24 cellular contexts compared by ENCODE assay signal in the genomic region with DNA sequence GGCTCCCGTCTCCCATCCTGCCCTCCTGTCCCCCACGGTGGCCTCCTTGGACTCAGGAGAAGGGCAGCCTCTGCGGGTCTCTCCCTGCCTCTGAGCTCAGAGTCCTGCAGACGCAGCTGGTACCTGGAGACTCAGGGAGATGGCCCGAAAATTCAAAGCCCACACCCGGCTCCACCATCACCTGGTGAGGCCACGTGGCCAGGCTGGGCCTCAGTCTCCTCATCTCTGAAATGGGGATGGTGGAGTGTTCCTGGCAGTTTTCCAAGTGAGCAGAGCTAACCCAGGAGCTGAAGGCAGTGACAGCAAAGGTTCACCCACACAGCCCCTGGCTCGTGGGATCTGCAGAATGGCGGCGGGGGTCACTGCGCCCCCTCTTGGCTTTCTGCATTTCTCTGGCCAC.
"Had no signal": no experiment of that assay in that cellular context is flagged by ENCODE, and none has a peak within 500 bp of the region (broad histone marks: within the 10 kb centered on the region; RNA-seq: fewer than 3 reads in every experiment).

No MANE protein-coding gene starts in this region.

- ATAC-seq: left colon; natural killer cell; stimulated activated effector memory CD8-positive, alpha-beta T cell treated with anti-CD3 and anti-CD28 coated beads, Interleukin-12 subunit alpha, Interleukin-12 subunit beta, amount 100 ng/mL, for 72 hours; stimulated activated naive CD8-positive, alpha-beta T cell treated with anti-CD3 and anti-CD28 coated beads, Interleukin-15, amount 100 ng/mL, for 72 hours had no signal

- FAIRE-seq: islet of Langerhans, kidney had no signal

- H3K4me1 ChIP-seq: transverse colon, vagina had no signal

- H3K9ac ChIP-seq: neural progenitor cell had no signal

- H2AFZ ChIP-seq: neural progenitor cell had no signal

- H3K27ac ChIP-seq: left ventricle myocardium inferior, neural progenitor cell, ovary, right atrium auricular region, skin epidermis, transverse colon, upper lobe of left lung, vagina had no signal

- DNase-seq: hypothalamus; immature natural killer cell; kidney; left colon; left ventricle myocardium inferior; mesendoderm; naive B cell; natural killer cell; nephron progenitor cell; stimulated activated CD4-positive, alpha-beta T cell treated with anti-CD3 and anti-CD28 coated beads, Interleukin-12 subunit alpha, Interleukin-12 subunit beta, amount 100 ng/mL, for 4 hours; stimulated activated CD4-positive, alpha-beta T cell treated with anti-CD3 and anti-CD28 coated beads, Interleukin-15, amount 100 ng/mL, for 24 hours; stimulated activated CD4-positive, alpha-beta T cell treated with anti-CD3 and anti-CD28 coated beads, Interleukin-4, amount 100 ng/mL, for 24 hours; stimulated activated naive CD4-positive, alpha-beta T cell; stimulated activated naive CD8-positive, alpha-beta T cell treated with anti-CD3 and anti-CD28 coated beads, Interleukin-15, amount 100 ng/mL, for 72 hours; transverse colon; upper lobe of left lung had no signal

- H3K4me2 ChIP-seq: neural progenitor cell had no signal

- H3K4me3 ChIP-seq: left ventricle myocardium inferior, lung, neural progenitor cell, ovary, right atrium auricular region, skin epidermis, transverse colon, upper lobe of left lung, vagina had no signal

- H3K36me3 ChIP-seq: left ventricle myocardium inferior, neural progenitor cell, ovary, right atrium auricular region, transverse colon, upper lobe of left lung, vagina had no signal

- H3K9me3 ChIP-seq: left ventricle myocardium inferior, ovary, right atrium auricular region, transverse colon, upper lobe of left lung, vagina had no signal

- H3K27me3 ChIP-seq: neural progenitor cell, ovary, vagina had no signal
